10 cellular contexts compared by ENCODE assay signal in the genomic region with DNA sequence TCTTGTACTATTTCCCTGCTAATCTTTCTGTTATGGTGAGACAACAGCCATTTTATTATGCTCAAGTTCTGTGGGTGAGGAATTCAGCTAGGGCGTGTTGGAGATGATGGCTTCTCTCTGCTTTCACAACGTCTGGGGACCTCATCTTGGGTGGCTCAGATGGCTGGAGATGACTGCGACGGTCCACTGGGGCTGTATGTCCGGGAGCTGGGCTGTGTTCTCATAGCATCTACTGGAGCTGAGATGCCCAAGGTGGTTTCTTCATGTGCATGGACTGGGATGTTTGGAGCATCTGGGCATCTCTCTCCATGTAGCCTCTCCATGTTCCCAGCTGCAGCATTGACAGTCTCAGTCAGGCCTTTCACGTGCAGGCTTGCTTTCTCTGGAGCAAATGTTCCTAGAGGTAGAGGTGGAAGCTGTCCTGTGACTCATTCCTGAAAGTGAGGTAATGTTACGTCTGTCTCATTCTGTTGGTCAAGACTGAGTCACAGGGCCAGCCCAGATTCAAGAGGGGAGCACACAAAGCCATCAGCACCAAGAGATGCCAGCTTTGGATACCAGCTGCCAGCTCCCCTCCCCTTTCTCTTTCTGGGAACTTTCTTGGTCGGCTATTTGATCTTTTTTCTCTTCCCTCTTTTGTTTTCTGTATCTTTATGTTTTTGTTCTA.
DNase-seq lines count a peak whose midpoint lies in the region; ATAC-seq, FAIRE-seq and TF ChIP-seq lines count a peak whose summit lies in the region.
"Had no signal": no experiment of that assay in that cellular context is flagged by ENCODE, and none has a peak within 500 bp of the region (broad histone marks: within the 10 kb centered on the region; RNA-seq: fewer than 3 reads in every experiment).

No MANE protein-coding gene starts in this region.

- BruUV-seq in endothelial cell of umbilical vein (replicated peaks; lab: Mats Ljungman, UMichigan): no TSS peak

- TF ChIP-seq POLR2A in endothelial cell of umbilical vein (IDR thresholded peaks at IDR 0.05; ENCODE audit: low read depth, low read length): no peak
- no peak for TF ChIP-seq POLR2A in tibial nerve (IDR thresholded peaks at IDR 0.05)

- no peak overlapping the region for H3K4ac ChIP-seq in trophoblast cell (ENCODE audit: low read depth, low read length)

- no peak overlapping the region for H2BK5ac ChIP-seq in trophoblast cell (ENCODE audit: low read depth, low read length, poor library complexity)

- TF ChIP-seq CTCF in endothelial cell of umbilical vein (IDR thresholded peaks at IDR 0.05; ENCODE audit: extremely low read depth in 1 of 2, insufficient read depth in 1 of 2, low read depth in 1 of 2, low read length in 2 of 2) (no peak), tibial nerve (IDR thresholded peaks at IDR 0.05) (no peak)

- WGBS in trophoblast cell (ENCODE audit: extremely low coverage, insufficient coverage, insufficient read length): no CpG with 5 or more reads among the region's 8 CpGs
- 53 to 63% methylated on average over 5 to 8 of the region's 8 CpGs for WGBS in tibial nerve, 2 donors

- H3K79me2 ChIP-seq in endothelial cell of umbilical vein (ENCODE audit: control insufficient read depth, insufficient read depth, low read length): no peaks in the 10 kb centered on the region
- H3K79me2 ChIP-seq in trophoblast cell (ENCODE audit: control insufficient read depth, insufficient read depth, low read length, poor library complexity): peaks cover 2% of the 10 kb centered on the region

- intact Hi-C loops in endothelial cell of umbilical vein (cut with micrococcal nuclease): no loop called here
- intact Hi-C loops in naive thymus-derived CD4-positive, alpha-beta T cell (cut with micrococcal nuclease): no loop called here

- H2AK5ac ChIP-seq in trophoblast cell (ENCODE audit: low read length): no peak overlapping the region

- H3K27me3 Mint-ChIP-seq in naive thymus-derived CD4-positive, alpha-beta T cell: no peaks in the 10 kb centered on the region

- H3K36me3 Mint-ChIP-seq in naive thymus-derived CD4-positive, alpha-beta T cell: peaks cover 0 to 21% (median 14%) of the 10 kb centered on the region in 5 donors

- CTCF ChIA-PET in endothelial cell of umbilical vein (lab: Charles Lee): interaction anchor here (0.8 to 1.0 kb wide), 2 partner anchors 18 to 38 kb away, joined by 3 to 4 read pairs; no protein-coding TSS in a partner anchor
- CTCF ChIA-PET in naive thymus-derived CD4-positive, alpha-beta T cell (lab: Charles Lee): no interaction called here

- H3K18ac ChIP-seq in trophoblast cell (ENCODE audit: low read length): no peak overlapping the region

- H3K4me3 ChIP-seq in endothelial cell of umbilical vein (replicated peaks in 1 of 3; ENCODE audit: insufficient read depth in 1 of 3, low read depth in 1 of 3, low read length in 3 of 3) (no peak overlapping the region), trophoblast cell (ENCODE audit: low read depth, low read length) (no peak overlapping the region), tibial nerve (no peak overlapping the region)
- no peak overlapping the region for H3K4me3 ChIP-seq in naive thymus-derived CD4-positive, alpha-beta T cell (ENCODE audit: low read length)

- no peak overlapping the region for H2AFZ ChIP-seq in endothelial cell of umbilical vein (ENCODE audit: low read depth, low read length)
- H2AFZ ChIP-seq in trophoblast cell (ENCODE audit: insufficient read depth, low read length, poor library complexity): no peak overlapping the region

- no peaks in the 10 kb centered on the region for H4K20me1 ChIP-seq in endothelial cell of umbilical vein (replicated peaks; ENCODE audit: control insufficient read depth, extremely low read depth, insufficient read depth, low read length)

- no peak overlapping the region for H3K27ac ChIP-seq in endothelial cell of umbilical vein (ENCODE audit: insufficient read depth, low read depth, low read length)
- H3K27ac ChIP-seq in trophoblast cell (ENCODE audit: low read depth, low read length): no peak overlapping the region
- no peak overlapping the region for H3K27ac ChIP-seq in naive thymus-derived CD4-positive, alpha-beta T cell (ENCODE audit: low read depth, low read length)
- no peak overlapping the region for H3K27ac ChIP-seq in tibial nerve

- TF ChIP-seq EP300 in tibial nerve (IDR thresholded peaks at IDR 0.05): no peak

- peaks cover 0 to 2% (median 0%) of the 10 kb centered on the region in 11 donors for H3K9me3 Mint-ChIP-seq in naive thymus-derived CD4-positive, alpha-beta T cell
- H3K9me3 Mint-ChIP-seq: T-helper 1 cell treated with Interleukin-12 subunit alpha and Interleukin-12 subunit beta and Interleukin-4 antibody, amounts not matched to agents 30 μg/mL and 1 μg/mL, for 36 hours had no signal

- H4K91ac ChIP-seq in trophoblast cell (ENCODE audit: low read depth, low read length): no peak overlapping the region

- DNase-seq in NCI-H2107 treated with DMSO at 0.1 percent for 48 hours (lab: John Stamatoyannopoulos, UW; ENCODE audit: unreplicated experiment): peak; percentile 53
- DNase-seq in NCI-H2107 (lab: John Stamatoyannopoulos, UW): no peak
- peak; percentile 69 for DNase-seq in NCI-H2196 (lab: John Stamatoyannopoulos, UW; ENCODE audit: unreplicated experiment)
- DNase-seq in endothelial cell of umbilical vein (ENCODE audit: low read depth, low spot score): peak; percentile 19
- peak; percentile 61 to 83 for DNase-seq in trophoblast cell
- DNase-seq in naive thymus-derived CD4-positive, alpha-beta T cell: no peak
- DNase-seq in tibial nerve (ENCODE audit: low spot score in 2 of 2): no peak
- DNase-seq: BE2C had no signal

- H3K27me3 ChIP-seq in endothelial cell of umbilical vein (ENCODE audit: control insufficient read depth in 2 of 2, insufficient read depth in 2 of 2, low read length in 2 of 2): no peaks in the 10 kb centered on the region
- no peaks in the 10 kb centered on the region for H3K27me3 ChIP-seq in trophoblast cell (ENCODE audit: insufficient read depth, low read length)
- H3K27me3 ChIP-seq in naive thymus-derived CD4-positive, alpha-beta T cell (ENCODE audit: control insufficient read depth in 2 of 2, insufficient read depth in 2 of 2, low read length in 2 of 2): no peaks in the 10 kb centered on the region
- no peaks in the 10 kb centered on the region for H3K27me3 ChIP-seq in tibial nerve
- H3K27me3 ChIP-seq: BE2C had no signal

- H3K9ac ChIP-seq in endothelial cell of umbilical vein (replicated peaks; ENCODE audit: extremely low read depth, insufficient read depth, low read length): no peak overlapping the region
- H3K9ac ChIP-seq in trophoblast cell (ENCODE audit: low read length): no peak overlapping the region

- no peak overlapping the region for H4K12ac ChIP-seq in trophoblast cell (ENCODE audit: low read depth, low read length)

- H3K27ac Mint-ChIP-seq in naive thymus-derived CD4-positive, alpha-beta T cell: no peak overlapping the region
- H3K27ac Mint-ChIP-seq: T-helper 1 cell treated with Interleukin-12 subunit alpha and Interleukin-12 subunit beta and Interleukin-4 antibody, amounts not matched to agents 30 μg/mL and 1 μg/mL, for 36 hours had no signal

- H3K23ac ChIP-seq in trophoblast cell (ENCODE audit: low read length): no peak overlapping the region

- dilution Hi-C loops in endothelial cell of umbilical vein (cut with MboI; ENCODE audit: extremely low pct_ligation_motif_present, low sequenced_read_pairs): no loop called here

- H3K4me2 ChIP-seq in endothelial cell of umbilical vein (ENCODE audit: insufficient read depth, low read length) (no peak overlapping the region), trophoblast cell (ENCODE audit: low read length) (no peak overlapping the region)

- H3K4me3 Mint-ChIP-seq in naive thymus-derived CD4-positive, alpha-beta T cell: no peak overlapping the region
- H3K4me3 Mint-ChIP-seq: T-helper 1 cell treated with Interleukin-12 subunit alpha and Interleukin-12 subunit beta and Interleukin-4 antibody, amounts not matched to agents 30 μg/mL and 1 μg/mL, for 36 hours had no signal

- H3K79me1 ChIP-seq in trophoblast cell (ENCODE audit: low read length): peaks cover 8% of the 10 kb centered on the region

- H2BK120ac ChIP-seq in trophoblast cell (ENCODE audit: insufficient read depth, low read length, poor library complexity): peak overlapping the region; percentile 46

- ATAC-seq in naive thymus-derived CD4-positive, alpha-beta T cell: no peak
- no peak for ATAC-seq in HG03039 (IDR thresholded peaks at IDR 0.05; ENCODE audit: unreplicated experiment)

- H3K4me1 Mint-ChIP-seq in naive thymus-derived CD4-positive, alpha-beta T cell: peaks cover 0 to 24% (median 4%) of the 10 kb centered on the region in 7 donors

- H3K36me3 ChIP-seq in endothelial cell of umbilical vein (ENCODE audit: control insufficient read depth in 2 of 2, extremely low read depth in 1 of 2, insufficient read depth in 2 of 2, low read length in 2 of 2): no peaks in the 10 kb centered on the region
- peaks cover 0 to 6% of the 10 kb centered on the region in 2 experiments for H3K36me3 ChIP-seq in trophoblast cell (ENCODE audit: control insufficient read depth in 1 of 2, insufficient read depth in 2 of 2, low read length in 2 of 2)
- peaks cover 0 to 13% (median 0%) of the 10 kb centered on the region in 3 experiments for H3K36me3 ChIP-seq in naive thymus-derived CD4-positive, alpha-beta T cell (ENCODE audit: control insufficient read depth in 2 of 3, insufficient read depth in 3 of 3, low read length in 3 of 3)
- no peaks in the 10 kb centered on the region for H3K36me3 ChIP-seq in tibial nerve
- H3K36me3 ChIP-seq: BE2C had no signal

- H3K9me3 ChIP-seq in endothelial cell of umbilical vein (replicated peaks; ENCODE audit: control insufficient read depth, insufficient read depth, low read length) (no peaks in the 10 kb centered on the region), trophoblast cell (ENCODE audit: insufficient read depth, low read depth, low read length) (no peaks in the 10 kb centered on the region), tibial nerve (no peaks in the 10 kb centered on the region)
- no peaks in the 10 kb centered on the region for H3K9me3 ChIP-seq in naive thymus-derived CD4-positive, alpha-beta T cell (ENCODE audit: control insufficient read depth in 2 of 3, low read length in 3 of 3)
- H3K9me3 ChIP-seq: BE2C had no signal

- H3K4me1 ChIP-seq in endothelial cell of umbilical vein (ENCODE audit: control insufficient read depth, extremely low read depth, insufficient read depth, low read length) (no peaks in the 10 kb centered on the region), trophoblast cell (ENCODE audit: control insufficient read depth in 1 of 2, insufficient read depth in 2 of 2, low read length in 2 of 2) (peaks cover 14 to 15% of the 10 kb centered on the region in 2 experiments), tibial nerve (no peaks in the 10 kb centered on the region)
- H3K4me1 ChIP-seq in naive thymus-derived CD4-positive, alpha-beta T cell (ENCODE audit: control insufficient read depth in 2 of 2, insufficient read depth in 2 of 2, low read length in 2 of 2): no peaks in the 10 kb centered on the region

- peak overlapping the region; percentile 40 for H3K14ac ChIP-seq in trophoblast cell (ENCODE audit: low read length)

- POLR2A ChIA-PET in endothelial cell of umbilical vein (lab: Charles Lee): no interaction called here
- POLR2A ChIA-PET in naive thymus-derived CD4-positive, alpha-beta T cell (lab: Charles Lee): no interaction called here

- H2BK12ac ChIP-seq in trophoblast cell (ENCODE audit: low read length): peak overlapping the region; percentile 73

- H3K9me1 ChIP-seq in endothelial cell of umbilical vein (replicated peaks; ENCODE audit: control insufficient read depth, extremely low read depth, insufficient read depth, low read length): no peaks in the 10 kb centered on the region

- no peak for FAIRE-seq in endothelial cell of umbilical vein (lab: Jason Lieb, UNC)

- H4K8ac ChIP-seq in trophoblast cell (ENCODE audit: low read depth, low read length): no peak overlapping the region

Comparison
In these comparisons a context has a peak if more than half of its experiments do, and no peak if none do; other contexts are left out.
1. DNase-seq: peak in NCI-H2107 treated with DMSO at 0.1 percent for 48 hours (single experiment), NCI-H2196 (single experiment), endothelial cell of umbilical vein (single experiment) and trophoblast cell (2 of 2); none in NCI-H2107 (single experiment), naive thymus-derived CD4-positive, alpha-beta T cell (0 of 9) and tibial nerve (0 of 2).